7 cellular contexts compared by ENCODE assay signal in genomic region chr4:73259552-73260140, GRCh38. TPM values are rescaled to one million over a fixed set of nuclear protein-coding genes. Genes with fewer than 3 reads are reported as not detected.
DNase-seq lines count a peak whose midpoint lies in the region; ATAC-seq and TF ChIP-seq lines count a peak whose summit lies in the region.

No MANE protein-coding gene starts in this region.

- H3K9ac ChIP-seq in Karpas-422 (ENCODE audit: low read length) (peak overlapping the region; percentile 98), iPS-20b (ENCODE audit: low read depth, low read length) (peak overlapping the region; percentile 87)

- H3K79me2 ChIP-seq in Karpas-422 (ENCODE audit: low read length): peaks cover 60% of the 10 kb centered on the region

- peaks cover 37% of the 10 kb centered on the region for H4K20me1 ChIP-seq in Karpas-422 (ENCODE audit: insufficient read depth, low read depth, low read length)

- H3K4me3 ChIP-seq in GM12864 (ENCODE audit: low read depth, low read length) (peak overlapping the region; percentile 93), Karpas-422 (ENCODE audit: low read length) (peak overlapping the region; percentile 94), iPS-20b (ENCODE audit: low read length) (peak overlapping the region; percentile 81)

- H3K4me3 Mint-ChIP-seq in activated naive CD8-positive, alpha-beta T cell: peak overlapping the region; percentile 96
- H3K4me3 Mint-ChIP-seq in stimulated activated naive B cell treated with anti-CD40 and anti-IgM and Interleukin-4, amounts not matched to agents 10 μg/mL and 1 μg/mL and 100 μg/mL, for 72 hours: peak overlapping the region; percentile 97

- peak; percentile 14 for ATAC-seq in GM21528 (IDR thresholded peaks at IDR 0.05; ENCODE audit: low FRiP score, unreplicated experiment)
- peak; percentile 4 to 15 for ATAC-seq in stimulated activated naive B cell treated with anti-CD40 and anti-IgM and Interleukin-4, amounts not matched to agents 10 μg/mL and 1 μg/mL and 100 μg/mL, for 72 hours (replicated peaks)

- no peak for DNase-seq in GM12864 (ENCODE audit: low read depth)
- DNase-seq in Karpas-422: peak; percentile 57
- DNase-seq in stimulated activated naive B cell treated with anti-CD40 and anti-IgM and Interleukin-4, amounts not matched to agents 10 μg/mL and 1 μg/mL and 100 μg/mL, for 72 hours: no peak
- DNase-seq in effector CD4-positive, alpha-beta T cell: no peak

- H3K27ac ChIP-seq in Karpas-422 (ENCODE audit: low read length) (peak overlapping the region; percentile 82), iPS-20b (ENCODE audit: low read length) (peak overlapping the region; percentile 32)

- peaks cover 2% of the 10 kb centered on the region for H3K36me3 Mint-ChIP-seq in activated naive CD8-positive, alpha-beta T cell
- peaks cover 12% of the 10 kb centered on the region in 2 donors for H3K36me3 Mint-ChIP-seq in stimulated activated naive B cell treated with anti-CD40 and anti-IgM and Interleukin-4, amounts not matched to agents 10 μg/mL and 1 μg/mL and 100 μg/mL, for 72 hours

- H3K36me3 ChIP-seq in Karpas-422 (ENCODE audit: insufficient read depth, low read length) (peaks cover 21% of the 10 kb centered on the region), iPS-20b (ENCODE audit: insufficient read depth, low read depth, low read length) (peaks cover 20% of the 10 kb centered on the region)

- peak overlapping the region; percentile 90 for H2AFZ ChIP-seq in Karpas-422 (ENCODE audit: low read length)

- H3K4me1 ChIP-seq in Karpas-422 (ENCODE audit: low read length) (peaks cover 34% of the 10 kb centered on the region), iPS-20b (ENCODE audit: insufficient read depth, low read length) (peaks cover 12% of the 10 kb centered on the region; the same call in 1 of the 2 replicates)

- no peaks in the 10 kb centered on the region for H3K9me3 ChIP-seq in Karpas-422 (ENCODE audit: low read length)
- no peaks in the 10 kb centered on the region for H3K9me3 ChIP-seq in iPS-20b (ENCODE audit: insufficient read depth, low read depth, low read length)

- H3K4me2 ChIP-seq in Karpas-422 (ENCODE audit: low read depth, low read length, poor library complexity, severe bottlenecking): peak overlapping the region; percentile 98

- H3K27ac Mint-ChIP-seq in activated naive CD8-positive, alpha-beta T cell: peak overlapping the region; percentile 100
- peak overlapping the region; percentile 100 for H3K27ac Mint-ChIP-seq in stimulated activated naive B cell treated with anti-CD40 and anti-IgM and Interleukin-4, amounts not matched to agents 10 μg/mL and 1 μg/mL and 100 μg/mL, for 72 hours

- TF ChIP-seq CTCF in GM12864 (IDR thresholded peaks at IDR 0.05; ENCODE audit: low read depth, low read length, missing control alignments): no peak

- no peaks in the 10 kb centered on the region for H3K27me3 ChIP-seq in Karpas-422 (ENCODE audit: low read length)
- H3K27me3 ChIP-seq in iPS-20b (ENCODE audit: insufficient read depth, low read length): no peaks in the 10 kb centered on the region

- no peaks in the 10 kb centered on the region for H3K9me3 Mint-ChIP-seq in activated naive CD8-positive, alpha-beta T cell (ENCODE audit: low read depth)
- H3K9me3 Mint-ChIP-seq in stimulated activated naive B cell treated with anti-CD40 and anti-IgM and Interleukin-4, amounts not matched to agents 10 μg/mL and 1 μg/mL and 100 μg/mL, for 72 hours: no peaks in the 10 kb centered on the region

- no peaks in the 10 kb centered on the region for H3K9me2 ChIP-seq in Karpas-422 (replicated peaks; ENCODE audit: insufficient read depth, low read length)

- no peaks in the 10 kb centered on the region for H3K27me3 Mint-ChIP-seq in activated naive CD8-positive, alpha-beta T cell
- no peaks in the 10 kb centered on the region for H3K27me3 Mint-ChIP-seq in stimulated activated naive B cell treated with anti-CD40 and anti-IgM and Interleukin-4, amounts not matched to agents 10 μg/mL and 1 μg/mL and 100 μg/mL, for 72 hours

- H3K4me1 Mint-ChIP-seq in activated naive CD8-positive, alpha-beta T cell (ENCODE audit: low read depth): peaks cover 56% of the 10 kb centered on the region
- H3K4me1 Mint-ChIP-seq in stimulated activated naive B cell treated with anti-CD40 and anti-IgM and Interleukin-4, amounts not matched to agents 10 μg/mL and 1 μg/mL and 100 μg/mL, for 72 hours: peaks cover 13 to 52% of the 10 kb centered on the region in 2 donors

RNA-seq across cellular contexts. Expression of gene ANKRD17, which starts 1.0 kb away (rescaled TPM):
- total RNA-seq in Karpas-422 (2014; rRNA removed; shearing (Covaris generic); ENCODE audit: low replicate concordance): 46.6 and 71.0 TPM in 2 replicates
